8 cellular contexts compared by ENCODE assay signal in genomic region chr17:6756425-6757012, GRCh38. TPM values are rescaled to one million over a fixed set of nuclear protein-coding genes. Genes with fewer than 3 reads are reported as not detected.
DNase-seq lines count a peak whose midpoint lies in the region; ATAC-seq and TF ChIP-seq lines count a peak whose summit lies in the region.

No MANE protein-coding gene starts in this region.

- peaks cover 12% of the 10 kb centered on the region for H3K36me3 Mint-ChIP-seq in T-helper 17 cell (ENCODE audit: low read depth)
- H3K36me3 Mint-ChIP-seq in stimulated activated effector memory CD8-positive, alpha-beta T cell treated with anti-CD3 and anti-CD28 coated beads, Interleukin-12 subunit alpha, Interleukin-12 subunit beta, amount 100 ng/mL, for 72 hours = peaks cover 21% of the 10 kb centered on the region

- H3K4me3 Mint-ChIP-seq in T-helper 17 cell = peak overlapping the region; percentile 100
- H3K4me3 Mint-ChIP-seq in stimulated activated effector memory CD8-positive, alpha-beta T cell treated with anti-CD3 and anti-CD28 coated beads, Interleukin-12 subunit alpha, Interleukin-12 subunit beta, amount 100 ng/mL, for 72 hours = peak overlapping the region; percentile 87

- peak overlapping the region; percentile 81 for H3K4me3 ChIP-seq in fibroblast of villous mesenchyme (ENCODE audit: low read depth, low read length)

- peak; percentile 25 for ATAC-seq in T-helper 17 cell
- peak; percentile 54 for ATAC-seq in stimulated activated effector memory CD8-positive, alpha-beta T cell treated with anti-CD3 and anti-CD28 coated beads, Interleukin-12 subunit alpha, Interleukin-12 subunit beta, amount 100 ng/mL, for 72 hours
- ATAC-seq in GM21723 (IDR thresholded peaks at IDR 0.05; ENCODE audit: unreplicated experiment) = no peak
- ATAC-seq in HG02798 (IDR thresholded peaks at IDR 0.05; ENCODE audit: poor library complexity, unreplicated experiment) = no peak

- H3K9me3 ChIP-seq in T-helper 17 cell (ENCODE audit: control insufficient read depth, low read length, poor library complexity, severe bottlenecking) = no peaks in the 10 kb centered on the region

- H3K27ac Mint-ChIP-seq in T-helper 17 cell = peak overlapping the region; percentile 96
- peak overlapping the region; percentile 97 for H3K27ac Mint-ChIP-seq in stimulated activated effector memory CD8-positive, alpha-beta T cell treated with anti-CD3 and anti-CD28 coated beads, Interleukin-12 subunit alpha, Interleukin-12 subunit beta, amount 100 ng/mL, for 72 hours

- DNase-seq in T-helper 17 cell = no peak
- peak; percentile 24 for DNase-seq in fibroblast of villous mesenchyme (ENCODE audit: low read depth)
- no peak for DNase-seq in stimulated activated effector memory CD8-positive, alpha-beta T cell treated with anti-CD3 and anti-CD28 coated beads, Interleukin-12 subunit alpha, Interleukin-12 subunit beta, amount 100 ng/mL, for 72 hours (ENCODE audit: low spot score in 2 of 2)
- DNase-seq in NCI-H1092 (lab: John Stamatoyannopoulos, UW) = no peak
- no peak for DNase-seq in NCI-H2107 (lab: John Stamatoyannopoulos, UW)

- H3K4me1 Mint-ChIP-seq in T-helper 17 cell = peaks cover 27% of the 10 kb centered on the region
- peaks cover 65% of the 10 kb centered on the region for H3K4me1 Mint-ChIP-seq in stimulated activated effector memory CD8-positive, alpha-beta T cell treated with anti-CD3 and anti-CD28 coated beads, Interleukin-12 subunit alpha, Interleukin-12 subunit beta, amount 100 ng/mL, for 72 hours

- H3K27me3 Mint-ChIP-seq in T-helper 17 cell = no peaks in the 10 kb centered on the region

- no peak for TF ChIP-seq CTCF in fibroblast of villous mesenchyme (IDR thresholded peaks at IDR 0.05; ENCODE audit: insufficient read depth, low read depth, low read length)

- no peaks in the 10 kb centered on the region for H3K9me3 Mint-ChIP-seq in stimulated activated effector memory CD8-positive, alpha-beta T cell treated with anti-CD3 and anti-CD28 coated beads, Interleukin-12 subunit alpha, Interleukin-12 subunit beta, amount 100 ng/mL, for 72 hours

- peak; percentile 49 for TF ChIP-seq POLR2A in GM19099 (IDR thresholded peaks at IDR 0.05; ENCODE audit: extremely low read depth, insufficient read length, low read depth)

RNA-seq across cellular contexts. Expression of gene XAF1, which starts 0.7 kb away (rescaled TPM):
- 10 to 100 TPM; 41.2 to 53.2 TPM for total RNA-seq in T-helper 17 cell
- total RNA-seq in fibroblast of villous mesenchyme = 45.8 and 58.3 TPM in 2 replicates

RNA-seq across cellular contexts. Expression of gene FBXO39, which starts 19.5 kb away (rescaled TPM):
- total RNA-seq in T-helper 17 cell (under 1 TPM; 0.17 to 0.44 TPM), fibroblast of villous mesenchyme (under 0.01 and 0.32 TPM in 2 replicates)

RNA-seq across cellular contexts. Expression of gene SLC13A5, which starts 43.4 kb away (rescaled TPM):
- total RNA-seq in T-helper 17 cell (not detected), fibroblast of villous mesenchyme (under 0.01 TPM in 1 of 2 replicates, not detected in the other)

Comparison
In these comparisons a context has a peak if more than half of its experiments do, and no peak if none do; other contexts are left out.
1. ATAC-seq: peak in T-helper 17 cell (single experiment) and stimulated activated effector memory CD8-positive, alpha-beta T cell treated with anti-CD3 and anti-CD28 coated beads, Interleukin-12 subunit alpha, Interleukin-12 subunit beta, amount 100 ng/mL, for 72 hours (single experiment); none in GM21723 (single experiment) and HG02798 (single experiment).